ENCODE assay signal across 11 cellular contexts in genomic region chr15:45640610-45641009, GRCh38. TPM values are rescaled to one million over a fixed set of nuclear protein-coding genes. Genes with fewer than 3 reads are reported as not detected.
DNase-seq lines count a peak whose midpoint lies in the region; ATAC-seq, FAIRE-seq and TF ChIP-seq lines count a peak whose summit lies in the region.
"Had no signal": no experiment of that assay in that cellular context is flagged by ENCODE, and none has a peak within 500 bp of the region (broad histone marks: within the 10 kb centered on the region; RNA-seq: fewer than 3 reads in every experiment).

No MANE protein-coding gene starts in this region.

- H3K36me3 ChIP-seq in hepatocyte (replicated peaks; ENCODE audit: insufficient read depth, low read depth): no peaks in the 10 kb centered on the region
- H3K36me3 ChIP-seq: WERI-Rb-1 had no signal

- H3K4me3 Mint-ChIP-seq in stimulated activated naive B cell treated with anti-CD40 and anti-IgM and Interleukin-4, amounts not matched to agents 10 μg/mL and 1 μg/mL and 100 μg/mL, for 72 hours: no peak overlapping the region
- H3K4me3 Mint-ChIP-seq: stimulated activated memory B cell treated with anti-CD40 and anti-IgM and Interleukin-4, amounts not matched to agents 10 μg/mL and 1 μg/mL and 100 μg/mL, for 72 hours had no signal

- H3K27me3 ChIP-seq in hepatocyte: no peaks in the 10 kb centered on the region

- whole genome bisulfite sequencing in hepatocyte (ENCODE audit: low lambda C conversion rate, missing lambda C conversion rate): 25% methylated on average over 2 of the region's 2 CpGs

- H3K9me3 ChIP-seq in hepatocyte (ENCODE audit: low read depth): no peaks in the 10 kb centered on the region

- no peaks in the 10 kb centered on the region for H4K20me1 ChIP-seq in hepatocyte (ENCODE audit: insufficient read depth, poor library complexity, severe bottlenecking)

- no peak for TF ChIP-seq CTCF in hepatocyte (IDR thresholded peaks at IDR 0.05; ENCODE audit: poor library complexity)

- H3K27ac Mint-ChIP-seq in stimulated activated naive B cell treated with anti-CD40 and anti-IgM and Interleukin-4, amounts not matched to agents 10 μg/mL and 1 μg/mL and 100 μg/mL, for 72 hours: peak overlapping the region; percentile 20
- H3K27ac Mint-ChIP-seq: stimulated activated memory B cell treated with anti-CD40 and anti-IgM and Interleukin-4, amounts not matched to agents 10 μg/mL and 1 μg/mL and 100 μg/mL, for 72 hours had no signal

- no peaks in the 10 kb centered on the region for H3K9me2 ChIP-seq in hepatocyte (replicated peaks; ENCODE audit: insufficient read depth)

- H3K4me1 ChIP-seq in hepatocyte (ENCODE audit: insufficient read depth): peaks cover 46% of the 10 kb centered on the region

- peak overlapping the region; percentile 92 for H3K27ac ChIP-seq in hepatocyte
- H3K27ac ChIP-seq: WERI-Rb-1 had no signal

- peak; percentile 94 for FAIRE-seq in H54 (lab: Jason Lieb, UNC)

- peaks cover 13 to 16% of the 10 kb centered on the region in 2 donors for H3K36me3 Mint-ChIP-seq in stimulated activated naive B cell treated with anti-CD40 and anti-IgM and Interleukin-4, amounts not matched to agents 10 μg/mL and 1 μg/mL and 100 μg/mL, for 72 hours

- H3K4me1 Mint-ChIP-seq in stimulated activated naive B cell treated with anti-CD40 and anti-IgM and Interleukin-4, amounts not matched to agents 10 μg/mL and 1 μg/mL and 100 μg/mL, for 72 hours: peaks cover 39 to 64% of the 10 kb centered on the region in 2 donors

- H3K9me3 Mint-ChIP-seq in stimulated activated naive B cell treated with anti-CD40 and anti-IgM and Interleukin-4, amounts not matched to agents 10 μg/mL and 1 μg/mL and 100 μg/mL, for 72 hours: no peaks in the 10 kb centered on the region
- H3K9me3 Mint-ChIP-seq: stimulated activated memory B cell treated with anti-CD40 and anti-IgM and Interleukin-4, amounts not matched to agents 10 μg/mL and 1 μg/mL and 100 μg/mL, for 72 hours had no signal

- H3K4me3 ChIP-seq in hepatocyte: no peak overlapping the region

- peak overlapping the region; percentile 41 for H3K4me2 ChIP-seq in hepatocyte

- H2AFZ ChIP-seq in hepatocyte: no peak overlapping the region

- DNase-seq in H54 (ENCODE audit: insufficient read length, low spot score) (peak; percentile 63), amniotic epithelial cell (ENCODE audit: low read depth) (peak; percentile 97), hepatocyte (ENCODE audit: low spot score) (peak; percentile 66), DMS 273 treated with DMSO at 0.1 percent for 48 hours (lab: John Stamatoyannopoulos, UW) (no peak), activated gamma-delta T cell treated with Interleukin-2 at 50 U/mL for 16 hours (no peak), ureter (ENCODE audit: low spot score) (no peak)
- no peak for DNase-seq in stimulated activated naive B cell treated with anti-CD40 and anti-IgM and Interleukin-4, amounts not matched to agents 10 μg/mL and 1 μg/mL and 100 μg/mL, for 72 hours
- DNase-seq: WERI-Rb-1 had no signal

- ATAC-seq in stimulated activated naive B cell treated with anti-CD40 and anti-IgM and Interleukin-4, amounts not matched to agents 10 μg/mL and 1 μg/mL and 100 μg/mL, for 72 hours (replicated peaks): no peak
- no peak for ATAC-seq in activated CD4-positive, CD25-positive, alpha-beta regulatory T cell treated with anti-CD3 and anti-CD28 coated beads, Interleukin-2, amount 50 U/mL, for 24 hours
- ATAC-seq: stimulated activated memory B cell treated with anti-CD40 and anti-IgM and Interleukin-4, amounts not matched to agents 10 μg/mL and 1 μg/mL and 100 μg/mL, for 72 hours had no signal

- H3K27me3 Mint-ChIP-seq in stimulated activated naive B cell treated with anti-CD40 and anti-IgM and Interleukin-4, amounts not matched to agents 10 μg/mL and 1 μg/mL and 100 μg/mL, for 72 hours: no peaks in the 10 kb centered on the region
- H3K27me3 Mint-ChIP-seq: stimulated activated memory B cell treated with anti-CD40 and anti-IgM and Interleukin-4, amounts not matched to agents 10 μg/mL and 1 μg/mL and 100 μg/mL, for 72 hours had no signal

- TF ChIP-seq POLR2A in H54 (IDR thresholded peaks at IDR 0.05; ENCODE audit: low read depth, low read length): no peak

- H3K79me2 ChIP-seq in hepatocyte: peaks cover 39% of the 10 kb centered on the region

RNA-seq across cellular contexts. Expression of gene SQOR, which starts 5.8 kb away (rescaled TPM):
- total RNA-seq in hepatocyte (27.3 and 37.0 TPM in 2 replicates), ureter (51.6 TPM)
- polyA plus RNA-seq in hepatocyte: 24.7 and 30.1 TPM in 2 replicates
- polyA plus RNA-seq: neural cell had no signal

RNA-seq across cellular contexts. Expression of gene BLOC1S6, which starts 53.4 kb away (rescaled TPM):
- total RNA-seq in hepatocyte: 49.3 and 62.3 TPM in 2 replicates
- polyA plus RNA-seq in hepatocyte: 24.7 and 26.5 TPM in 2 replicates
- 34.1 TPM for total RNA-seq in ureter

Comparison
In these comparisons a context has a peak if more than half of its experiments do, and no peak if none do; other contexts are left out.
1. DNase-seq: peak in H54 (single experiment), amniotic epithelial cell (single experiment) and hepatocyte (single experiment); none in stimulated activated naive B cell treated with anti-CD40 and anti-IgM and Interleukin-4, amounts not matched to agents 10 μg/mL and 1 μg/mL and 100 μg/mL, for 72 hours (single experiment), DMS 273 treated with DMSO at 0.1 percent for 48 hours (single experiment), activated gamma-delta T cell treated with Interleukin-2 at 50 U/mL for 16 hours (single experiment) and ureter (single experiment).